Comparison of ENCODE assay signal across 25 cellular contexts in genomic region chr5:87027570-87027969, GRCh38.
DNase-seq lines count a peak whose midpoint lies in the region; ATAC-seq and TF ChIP-seq lines count a peak whose summit lies in the region.
"Had no signal": no experiment of that assay in that cellular context is flagged by ENCODE, and none has a peak within 500 bp of the region (broad histone marks: within the 10 kb centered on the region; RNA-seq: fewer than 3 reads in every experiment).

No MANE protein-coding gene starts in this region.

- POLR2A ChIA-PET in activated CD4-positive, alpha-beta memory T cell treated with anti-CD3 and anti-CD28 coated beads for 36 hours (lab: Charles Lee): no interaction called here

- H3K4me1 ChIP-seq in KMS-11 (ENCODE audit: low read depth, poor library complexity, severe bottlenecking): peaks cover 24% of the 10 kb centered on the region
- H3K4me1 ChIP-seq: SJCRH30 had no signal

- H3K27ac Mint-ChIP-seq in natural killer cell treated with Interleukin-12 subunit alpha and Interleukin-12 subunit beta and Interleukin-15 and Interleukin-18, amount 100 ng/mL, for 72 hours: no peak overlapping the region
- no peak overlapping the region for H3K27ac Mint-ChIP-seq in natural killer cell
- no peak overlapping the region for H3K27ac Mint-ChIP-seq in activated T-helper 17 cell treated with anti-CD3 and anti-CD28 coated beads, Interleukin-2, amount 50 U/mL, for 72 hours
- H3K27ac Mint-ChIP-seq in activated CD4-positive, alpha-beta memory T cell treated with anti-CD3 and anti-CD28 coated beads for 36 hours: no peak overlapping the region
- H3K27ac Mint-ChIP-seq: B cell, CD14-positive monocyte, GM23338, H9 had no signal

- no peaks in the 10 kb centered on the region for H3K36me3 ChIP-seq in KMS-11 (ENCODE audit: insufficient read depth)
- H3K36me3 ChIP-seq: MG63, SJCRH30 had no signal

- peaks cover 0 to 2% of the 10 kb centered on the region in 2 donors for H3K27me3 Mint-ChIP-seq in natural killer cell treated with Interleukin-12 subunit alpha and Interleukin-12 subunit beta and Interleukin-15 and Interleukin-18, amount 100 ng/mL, for 72 hours
- H3K27me3 Mint-ChIP-seq in natural killer cell (ENCODE audit: low read depth in 2 of 2): peaks cover 0 to 6% of the 10 kb centered on the region in 2 donors
- H3K27me3 Mint-ChIP-seq in activated T-helper 17 cell treated with anti-CD3 and anti-CD28 coated beads, Interleukin-2, amount 50 U/mL, for 72 hours: no peaks in the 10 kb centered on the region
- no peaks in the 10 kb centered on the region for H3K27me3 Mint-ChIP-seq in activated CD4-positive, alpha-beta memory T cell treated with anti-CD3 and anti-CD28 coated beads for 36 hours
- H3K27me3 Mint-ChIP-seq: CD8-positive, alpha-beta memory T cell had no signal

- H3K36me3 Mint-ChIP-seq in natural killer cell treated with Interleukin-12 subunit alpha and Interleukin-12 subunit beta and Interleukin-15 and Interleukin-18, amount 100 ng/mL, for 72 hours: peaks cover 5% of the 10 kb centered on the region
- H3K36me3 Mint-ChIP-seq in natural killer cell: no peaks in the 10 kb centered on the region
- no peaks in the 10 kb centered on the region for H3K36me3 Mint-ChIP-seq in activated T-helper 17 cell treated with anti-CD3 and anti-CD28 coated beads, Interleukin-2, amount 50 U/mL, for 72 hours (ENCODE audit: low read depth)
- H3K36me3 Mint-ChIP-seq in activated CD4-positive, alpha-beta memory T cell treated with anti-CD3 and anti-CD28 coated beads for 36 hours: no peaks in the 10 kb centered on the region
- H3K36me3 Mint-ChIP-seq: CD14-positive monocyte had no signal

- no peak for DNase-seq in natural killer cell treated with Interleukin-12 subunit alpha and Interleukin-12 subunit beta and Interleukin-15 and Interleukin-18, amount 100 ng/mL, for 72 hours (ENCODE audit: low spot score)
- DNase-seq in natural killer cell: no peak
- no peak for DNase-seq in activated CD4-positive, alpha-beta memory T cell treated with anti-CD3 and anti-CD28 coated beads for 36 hours
- DNase-seq: CD8-positive, alpha-beta memory T cell; DMS 273 treated with DMSO at 0.1 percent for 48 hours; DMS79 treated with DMSO at 0.1 percent for 48 hours; GF-D8; H9; KBM-7; MG63; NCI-H2029 treated with DMSO at 0.1 percent for 48 hours; NCI-H446 treated with DMSO at 0.1 percent for 48 hours; NCI-H526; NCI-H82; PC-9; SJCRH30 had no signal

- no peaks in the 10 kb centered on the region for H3K9me3 Mint-ChIP-seq in natural killer cell treated with Interleukin-12 subunit alpha and Interleukin-12 subunit beta and Interleukin-15 and Interleukin-18, amount 100 ng/mL, for 72 hours
- no peaks in the 10 kb centered on the region for H3K9me3 Mint-ChIP-seq in natural killer cell
- no peaks in the 10 kb centered on the region for H3K9me3 Mint-ChIP-seq in activated T-helper 17 cell treated with anti-CD3 and anti-CD28 coated beads, Interleukin-2, amount 50 U/mL, for 72 hours
- peaks cover 5% of the 10 kb centered on the region for H3K9me3 Mint-ChIP-seq in activated CD4-positive, alpha-beta memory T cell treated with anti-CD3 and anti-CD28 coated beads for 36 hours

- H3K4me3 Mint-ChIP-seq in natural killer cell treated with Interleukin-12 subunit alpha and Interleukin-12 subunit beta and Interleukin-15 and Interleukin-18, amount 100 ng/mL, for 72 hours: peak overlapping the region; percentile 7
- no peak overlapping the region for H3K4me3 Mint-ChIP-seq in natural killer cell
- peak overlapping the region; percentile 12 for H3K4me3 Mint-ChIP-seq in activated T-helper 17 cell treated with anti-CD3 and anti-CD28 coated beads, Interleukin-2, amount 50 U/mL, for 72 hours
- no peak overlapping the region for H3K4me3 Mint-ChIP-seq in activated CD4-positive, alpha-beta memory T cell treated with anti-CD3 and anti-CD28 coated beads for 36 hours
- H3K4me3 Mint-ChIP-seq: B cell; CD14-positive monocyte; CD8-positive, alpha-beta memory T cell; GM23338; H9 had no signal

- no peak overlapping the region for H3K9ac ChIP-seq in KMS-11

- H3K79me2 ChIP-seq in KMS-11 (ENCODE audit: insufficient read depth, low read depth): no peaks in the 10 kb centered on the region

- H2AFZ ChIP-seq in KMS-11 (ENCODE audit: low read depth): no peak overlapping the region
- H2AFZ ChIP-seq: GM23338, PC-9 had no signal

- intact Hi-C loops in natural killer cell (cut with micrococcal nuclease): no loop called here
- intact Hi-C loops in activated CD4-positive, alpha-beta memory T cell treated with anti-CD3 and anti-CD28 coated beads for 36 hours (cut with micrococcal nuclease): loop anchor here (2.0 kb wide), 1 partner anchor 93 kb away; no protein-coding TSS in a partner anchor

- ATAC-seq in natural killer cell treated with Interleukin-12 subunit alpha and Interleukin-12 subunit beta and Interleukin-15 and Interleukin-18, amount 100 ng/mL, for 72 hours: no peak
- ATAC-seq in natural killer cell: no peak
- ATAC-seq in activated T-helper 17 cell treated with anti-CD3 and anti-CD28 coated beads, Interleukin-2, amount 50 U/mL, for 72 hours (replicated peaks): peak; percentile 24
- ATAC-seq in GM21447 (IDR thresholded peaks at IDR 0.05; ENCODE audit: unreplicated experiment): no peak
- no peak for ATAC-seq in HG02610 (IDR thresholded peaks at IDR 0.05; ENCODE audit: unreplicated experiment)
- ATAC-seq: GM23338, Right ventricle myocardium inferior, SK-N-SH treated with all-trans-retinoic acid at 6 μM for 48 hours had no signal

- no peak overlapping the region for H3K4me3 ChIP-seq in KMS-11 (IDR thresholded peaks at IDR 0.05; ENCODE audit: insufficient read depth, low read depth, low read length)
- H3K4me3 ChIP-seq: GM23338, MG63, PC-9, SJCRH30 had no signal

- H3K27me3 ChIP-seq in KMS-11 (ENCODE audit: insufficient read depth, low read depth): no peaks in the 10 kb centered on the region; the same call in 1 of the 2 replicates
- H3K27me3 ChIP-seq: MG63, SJCRH30 had no signal

- CTCF ChIA-PET in activated CD4-positive, alpha-beta memory T cell treated with anti-CD3 and anti-CD28 coated beads for 36 hours (lab: Charles Lee): interaction anchor here (0.8 kb wide), 1 partner anchor 89 kb away, joined by 3 read pairs; no protein-coding TSS in a partner anchor

- H3K4me2 ChIP-seq in KMS-11: peak overlapping the region; percentile 58
- H3K4me2 ChIP-seq: GM23338, PC-9 had no signal

- H3K4me1 Mint-ChIP-seq in natural killer cell treated with Interleukin-12 subunit alpha and Interleukin-12 subunit beta and Interleukin-15 and Interleukin-18, amount 100 ng/mL, for 72 hours (ENCODE audit: low read depth in 2 of 2): peaks cover 5 to 13% of the 10 kb centered on the region in 2 donors
- peaks cover 2 to 6% of the 10 kb centered on the region in 2 donors for H3K4me1 Mint-ChIP-seq in natural killer cell
- H3K4me1 Mint-ChIP-seq in activated T-helper 17 cell treated with anti-CD3 and anti-CD28 coated beads, Interleukin-2, amount 50 U/mL, for 72 hours: peaks cover 13% of the 10 kb centered on the region
- H3K4me1 Mint-ChIP-seq in activated CD4-positive, alpha-beta memory T cell treated with anti-CD3 and anti-CD28 coated beads for 36 hours (ENCODE audit: low read depth): peaks cover 27% of the 10 kb centered on the region
- H3K4me1 Mint-ChIP-seq: B cell, CD14-positive monocyte had no signal

- TF ChIP-seq CTCF in natural killer cell (IDR thresholded peaks at IDR 0.05) (no peak), KMS-11 (conservative IDR thresholded peaks at IDR 0.05; ENCODE audit: low read depth, low read length) (no peak)

- peak overlapping the region; percentile 20; the same call in 1 of the 2 replicates for H3K27ac ChIP-seq in KMS-11
- H3K27ac ChIP-seq: PC-9, SJCRH30 had no signal

- H4K20me1 ChIP-seq in KMS-11 (ENCODE audit: insufficient read depth): no peaks in the 10 kb centered on the region

Comparison
In these comparisons a context has a peak if more than half of its experiments do, and no peak if none do; other contexts are left out.
1. H3K4me3 Mint-ChIP-seq: peak in natural killer cell treated with Interleukin-12 subunit alpha and Interleukin-12 subunit beta and Interleukin-15 and Interleukin-18, amount 100 ng/mL, for 72 hours (single experiment) and activated T-helper 17 cell treated with anti-CD3 and anti-CD28 coated beads, Interleukin-2, amount 50 U/mL, for 72 hours (single experiment); none in natural killer cell (single experiment) and activated CD4-positive, alpha-beta memory T cell treated with anti-CD3 and anti-CD28 coated beads for 36 hours (single experiment).